Comparison of ENCODE assay signal across 13 cellular contexts in genomic region chr13:113111821-113112220, GRCh38. TPM values are rescaled to one million over a fixed set of nuclear protein-coding genes. Genes with fewer than 3 reads are reported as not detected.
"Had no signal": no experiment of that assay in that cellular context is flagged by ENCODE, and none has a peak within 500 bp of the region (broad histone marks: within the 10 kb centered on the region; RNA-seq: fewer than 3 reads in every experiment).

No MANE protein-coding gene starts in this region.

RNA-seq across cellular contexts. Expression of gene F7, which starts 6.2 kb away (rescaled TPM):
- total RNA-seq: activated CD4-positive, alpha-beta T cell treated with anti-CD3 and anti-CD28 coated beads, Interleukin-2, amount 10 ng/mL, durations not matched to agents 7 days and 5 days; activated CD8-positive, alpha-beta T cell treated with anti-CD3 and anti-CD28 coated beads, Interleukin-2, amount 10 ng/mL, durations not matched to agents 7 days and 5 days; activated T-helper 2 cell treated with anti-CD3 and anti-CD28 coated beads, Interferon-gamma antibody, Interleukin-2, Interleukin-4, amounts not matched to agents 10 μg/mL and 5 μg/mL and 100 μg/mL, durations not matched to agents 14 hours and 24 hours and 36 hours; MCF 10A; OCI-LY7; PC-9; Right ventricle myocardium inferior; SK-MEL-5 had no signal
- polyA plus RNA-seq: cardiac muscle cell, IgD-negative memory B cell had no signal

RNA-seq across cellular contexts. Expression of gene F10, which starts 10.8 kb away (rescaled TPM):
- total RNA-seq: activated CD4-positive, alpha-beta T cell treated with anti-CD3 and anti-CD28 coated beads, Interleukin-2, amount 10 ng/mL, durations not matched to agents 7 days and 5 days; activated CD8-positive, alpha-beta T cell treated with anti-CD3 and anti-CD28 coated beads, Interleukin-2, amount 10 ng/mL, durations not matched to agents 7 days and 5 days; activated naive CD8-positive, alpha-beta T cell treated with anti-CD3 and anti-CD28 coated beads for 36 hours; activated T-helper 2 cell treated with anti-CD3 and anti-CD28 coated beads, Interferon-gamma antibody, Interleukin-2, Interleukin-4, amounts not matched to agents 10 μg/mL and 5 μg/mL and 100 μg/mL, durations not matched to agents 14 hours and 24 hours and 36 hours; MCF 10A; OCI-LY7; PC-9; SK-MEL-5; T-cell had no signal
- polyA plus RNA-seq: IgD-negative memory B cell had no signal

RNA-seq across cellular contexts. Expression of gene PROZ, which starts 46.6 kb away (rescaled TPM):
- total RNA-seq: activated CD8-positive, alpha-beta T cell treated with anti-CD3 and anti-CD28 coated beads, Interleukin-2, amount 10 ng/mL, durations not matched to agents 7 days and 5 days; activated T-helper 2 cell treated with anti-CD3 and anti-CD28 coated beads, Interferon-gamma antibody, Interleukin-2, Interleukin-4, amounts not matched to agents 10 μg/mL and 5 μg/mL and 100 μg/mL, durations not matched to agents 14 hours and 24 hours and 36 hours; ascending aorta; cardiac muscle cell; MCF 10A; OCI-LY7; PC-9; Right ventricle myocardium inferior; SK-MEL-5; T-cell had no signal
- polyA plus RNA-seq: IgD-negative memory B cell had no signal
